ENCODE assay signal across 8 cellular contexts in the genomic region with DNA sequence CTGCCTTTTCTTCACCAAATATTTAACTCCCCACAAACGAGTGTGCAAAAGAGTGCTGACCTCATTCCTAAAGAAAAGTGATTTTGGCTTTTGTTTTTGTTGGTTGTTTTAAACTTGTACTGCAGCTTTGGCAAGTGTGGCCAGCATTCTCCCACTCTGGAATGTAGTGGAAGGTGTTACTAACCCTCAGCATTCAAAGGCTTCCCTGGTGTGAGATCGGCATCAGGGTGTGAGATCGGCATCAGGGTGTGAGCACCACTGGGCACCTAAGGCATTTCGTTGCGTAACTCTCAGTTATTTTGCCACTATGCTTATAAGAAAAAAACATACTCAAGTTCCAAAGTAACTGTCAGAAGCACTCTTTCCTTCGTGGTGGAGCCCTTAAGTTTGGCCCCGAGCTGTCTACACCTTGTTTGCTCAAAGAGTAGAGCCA. TPM values are rescaled to one million over a fixed set of nuclear protein-coding genes. Genes with fewer than 3 reads are reported as not detected.
A peak's percentile ranks its signal among the peaks of the same experiment; 100 is the strongest.
DNase-seq lines count a peak whose midpoint lies in the region; TF ChIP-seq lines count a peak whose summit lies in the region.

No MANE protein-coding gene starts in this region.

- TF ChIP-seq POLR2A in erythroblast (IDR thresholded peaks at IDR 0.05; ENCODE audit: low read length): no peak

- peaks cover 35 to 39% of the 10 kb centered on the region in 2 donors for H3K27me3 Mint-ChIP-seq in CD4-positive, alpha-beta memory T cell
- peaks cover 3% of the 10 kb centered on the region for H3K27me3 Mint-ChIP-seq in neural progenitor cell (ENCODE audit: insufficient read depth, low read depth)

- no peak overlapping the region for H3K9ac ChIP-seq in neural progenitor cell

- no peaks in the 10 kb centered on the region for H3K36me3 ChIP-seq in CD4-positive, alpha-beta memory T cell (ENCODE audit: insufficient read depth, low read length)
- H3K36me3 ChIP-seq in neural progenitor cell (no peaks in the 10 kb centered on the region), OCI-LY7 (ENCODE audit: insufficient read depth, low read length) (no peaks in the 10 kb centered on the region)

- no peak for DNase-seq in CD4-positive, alpha-beta memory T cell
- DNase-seq in NCI-H226 (peak; percentile 85), erythroblast (lab: John Stamatoyannopoulos, UW) (peak; percentile 33 to 54), neural progenitor cell (ENCODE audit: low spot score) (peak; percentile 40), germinal center (ENCODE audit: low spot score) (no peak), NCI-H1048 (lab: John Stamatoyannopoulos, UW) (no peak), OCI-LY7 (ENCODE audit: low spot score) (no peak)
- DNase-seq in stimulated activated CD4-positive, alpha-beta T cell treated with anti-CD3 and anti-CD28 coated beads, Interleukin-4, amount 100 ng/mL, for 24 hours: no peak

- intact Hi-C loops in CD4-positive, alpha-beta memory T cell (cut with micrococcal nuclease): no loop called here
- intact Hi-C loops in OCI-LY7 (cut with micrococcal nuclease; ENCODE audit: unreplicated experiment): no loop called here

- no peak overlapping the region for H3K27ac Mint-ChIP-seq in CD4-positive, alpha-beta memory T cell
- peak overlapping the region; percentile 66 for H3K27ac Mint-ChIP-seq in neural progenitor cell

- H3K4me2 ChIP-seq in neural progenitor cell (peak overlapping the region; percentile 97), OCI-LY7 (ENCODE audit: low read length) (no peak overlapping the region)

- H3K4me3 Mint-ChIP-seq in CD4-positive, alpha-beta memory T cell: peak overlapping the region; percentile 25 to 75 (median 50)
- peak overlapping the region; percentile 95 for H3K4me3 Mint-ChIP-seq in neural progenitor cell

- no TSS peak for BruUV-seq in OCI-LY7 (replicated peaks; lab: Mats Ljungman, UMichigan)

- peaks cover 0 to 3% (median 0%) of the 10 kb centered on the region in 8 donors for H3K9me3 Mint-ChIP-seq in CD4-positive, alpha-beta memory T cell
- no peaks in the 10 kb centered on the region for H3K9me3 Mint-ChIP-seq in neural progenitor cell

- peaks cover 4% of the 10 kb centered on the region for H3K27me3 ChIP-seq in CD4-positive, alpha-beta memory T cell (ENCODE audit: insufficient read depth, low read length)
- peaks cover 11% of the 10 kb centered on the region for H3K27me3 ChIP-seq in neural progenitor cell

- H2AFZ ChIP-seq in neural progenitor cell (replicated peaks) (peak overlapping the region; percentile 96), OCI-LY7 (ENCODE audit: low read length) (no peak overlapping the region)

- peaks cover 4 to 21% (median 13%) of the 10 kb centered on the region in 4 donors for H3K4me1 Mint-ChIP-seq in CD4-positive, alpha-beta memory T cell
- H3K4me1 Mint-ChIP-seq in neural progenitor cell: peaks cover 32% of the 10 kb centered on the region

- no peak overlapping the region for H3K27ac ChIP-seq in CD4-positive, alpha-beta memory T cell (ENCODE audit: low read depth, low read length)
- H3K27ac ChIP-seq in neural progenitor cell (no peak overlapping the region), OCI-LY7 (ENCODE audit: low read depth, low read length, poor library complexity, severe bottlenecking) (no peak overlapping the region)

- H3K4me3 ChIP-seq in CD4-positive, alpha-beta memory T cell (ENCODE audit: low read length in 2 of 2): no peak overlapping the region
- peak overlapping the region; percentile 66 for H3K4me3 ChIP-seq in neural progenitor cell
- H3K4me3 ChIP-seq in OCI-LY7 (ENCODE audit: low read depth, low read length, poor library complexity, severe bottlenecking): no peak overlapping the region

- H3K79me2 ChIP-seq in neural progenitor cell (ENCODE audit: low read depth) (no peaks in the 10 kb centered on the region), OCI-LY7 (ENCODE audit: insufficient read depth, low read depth, low read length) (no peaks in the 10 kb centered on the region)

- H3K36me3 Mint-ChIP-seq in CD4-positive, alpha-beta memory T cell: no peaks in the 10 kb centered on the region
- H3K36me3 Mint-ChIP-seq in neural progenitor cell: no peaks in the 10 kb centered on the region

- H3F3A ChIP-seq in neural progenitor cell (ENCODE audit: low read depth): peaks cover 21% of the 10 kb centered on the region

- peaks cover 21% of the 10 kb centered on the region for H3K4me1 ChIP-seq in CD4-positive, alpha-beta memory T cell (ENCODE audit: insufficient read depth, low read length)
- H3K4me1 ChIP-seq in neural progenitor cell: peaks cover 21% of the 10 kb centered on the region
- H3K4me1 ChIP-seq in OCI-LY7 (ENCODE audit: insufficient read depth, low read length, poor library complexity, severe bottlenecking): no peaks in the 10 kb centered on the region

- CTCF ChIA-PET in CD4-positive, alpha-beta memory T cell (lab: Charles Lee; ENCODE audit: partially characterized antibody): interaction anchor here (0.5 to 1.5 kb wide), 2 partner anchors 18 to 43 kb away, joined by 3 read pairs; no protein-coding TSS in a partner anchor
- CTCF ChIA-PET in OCI-LY7 (lab: Charles Lee; ENCODE audit: unreplicated experiment): no interaction called here

- TF ChIP-seq CTCF in neural progenitor cell (IDR thresholded peaks at IDR 0.05) (no peak), OCI-LY7 (conservative IDR thresholded peaks at IDR 0.05; ENCODE audit: low read length) (no peak)

- H4K20me1 ChIP-seq in neural progenitor cell (ENCODE audit: low read depth) (no peaks in the 10 kb centered on the region), OCI-LY7 (ENCODE audit: insufficient read depth, low read length) (no peaks in the 10 kb centered on the region)

- no peaks in the 10 kb centered on the region for H3K9me2 ChIP-seq in OCI-LY7 (ENCODE audit: insufficient read depth, low read length)

- H3K9me3 ChIP-seq in CD4-positive, alpha-beta memory T cell (ENCODE audit: control insufficient read depth in 1 of 2, low read length in 2 of 2): no peaks in the 10 kb centered on the region
- H3K9me3 ChIP-seq in neural progenitor cell (ENCODE audit: low read depth) (no peaks in the 10 kb centered on the region), OCI-LY7 (ENCODE audit: low read length) (no peaks in the 10 kb centered on the region)

- POLR2A ChIA-PET in CD4-positive, alpha-beta memory T cell (lab: Charles Lee; ENCODE audit: partially characterized antibody): no interaction called here
- POLR2A ChIA-PET in OCI-LY7 (lab: Charles Lee): no interaction called here

RNA-seq across cellular contexts. Expression of a gene that starts 1.7 kb away (rescaled TPM):
- total RNA-seq in CD4-positive, alpha-beta memory T cell: 1 to 10 TPM in 1 of 2 experiments, under 1 TPM in 1; 0.64 to 1.1 TPM
- polyA plus RNA-seq in CD4-positive, alpha-beta memory T cell: 1 to 10 TPM in 1 of 2 donors, under 1 TPM in 1; 0.59 to 1.6 TPM
- 5.8 and 11.1 TPM in 2 replicates for total RNA-seq in neural progenitor cell (ENCODE audit: low replicate concordance)
- not detected in 2 replicates for total RNA-seq in OCI-LY7 (2014; rRNA removed; shearing (Covaris generic))
- total RNA-seq in OCI-LY7 (2022): not detected in 2 replicates

Comparison
In these comparisons a context has a peak if more than half of its experiments do, and no peak if none do; other contexts are left out.
1. DNase-seq: peak in NCI-H226 (single experiment), erythroblast (2 of 2) and neural progenitor cell (single experiment); none in CD4-positive, alpha-beta memory T cell (0 of 5), germinal center (single experiment), NCI-H1048 (single experiment), stimulated activated CD4-positive, alpha-beta T cell treated with anti-CD3 and anti-CD28 coated beads, Interleukin-4, amount 100 ng/mL, for 24 hours (single experiment) and OCI-LY7 (single experiment).